ENCODE assay signal across 33 cellular contexts in the genomic region with DNA sequence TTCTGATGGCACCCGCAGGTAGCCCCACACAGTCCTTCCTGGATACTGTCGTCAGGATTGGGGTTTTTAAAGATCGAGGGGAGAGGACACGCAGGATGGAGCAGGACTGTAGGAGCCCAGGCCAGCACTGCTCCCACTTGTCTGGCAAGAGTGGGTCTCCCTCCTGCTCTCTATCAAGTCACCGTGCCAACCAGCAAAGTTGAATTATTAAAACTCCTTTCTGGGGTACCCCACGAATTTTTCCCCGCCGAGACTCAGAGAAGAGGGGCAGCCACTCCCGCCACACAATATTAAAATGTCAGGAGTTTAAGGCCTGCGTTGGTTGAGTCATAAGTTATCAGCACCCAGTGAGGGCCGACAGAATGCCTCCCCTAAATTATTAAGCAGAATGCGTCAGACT. TPM values are rescaled to one million over a fixed set of nuclear protein-coding genes. Genes with fewer than 3 reads are reported as not detected.
DNase-seq lines count a peak whose midpoint lies in the region; ATAC-seq, FAIRE-seq and TF ChIP-seq lines count a peak whose summit lies in the region.
"Had no signal": no experiment of that assay in that cellular context is flagged by ENCODE, and none has a peak within 500 bp of the region (broad histone marks: within the 10 kb centered on the region; RNA-seq: fewer than 3 reads in every experiment).

No MANE protein-coding gene starts in this region.

- H3K36me3 ChIP-seq in lower lobe of right lung (no peaks in the 10 kb centered on the region), sigmoid colon (no peaks in the 10 kb centered on the region), kidney (ENCODE audit: control insufficient read depth in 1 of 2, insufficient read depth in 2 of 2, low read length in 2 of 2) (no peaks in the 10 kb centered on the region)

- POLR2A ChIA-PET in activated CD8-positive, alpha-beta T cell treated with anti-CD3 and anti-CD28 coated beads, Interleukin-2, amount 10 ng/mL, durations not matched to agents 7 days and 5 days (lab: Charles Lee) = no interaction called here

- H3K4me1 ChIP-seq in lower lobe of right lung = no peaks in the 10 kb centered on the region
- H3K4me1 ChIP-seq in sigmoid colon = no peaks in the 10 kb centered on the region
- no peaks in the 10 kb centered on the region for H3K4me1 ChIP-seq in kidney (ENCODE audit: control insufficient read depth in 1 of 2, insufficient read depth in 1 of 2, low read depth in 1 of 2, low read length in 2 of 2)
- H3K4me1 ChIP-seq: Caco-2 had no signal

- TF ChIP-seq EP300 in sigmoid colon (IDR thresholded peaks at IDR 0.05) = no peak

- intact Hi-C loops in CD14-positive monocyte (cut with micrococcal nuclease) = no loop called here
- intact Hi-C loops in lower lobe of right lung (cut with DNase I) = no loop called here
- intact Hi-C loops in sigmoid colon (cut with DNase I) = no loop called here
- intact Hi-C loops in kidney (cut with DNase I) = no loop called here

- TF ChIP-seq CTCF in CD14-positive monocyte (IDR thresholded peaks at IDR 0.05) (no peak), lower lobe of right lung (IDR thresholded peaks at IDR 0.05) (no peak), sigmoid colon (IDR thresholded peaks at IDR 0.05) (no peak), kidney (IDR thresholded peaks at IDR 0.05; ENCODE audit: borderline replicate concordance, extremely low read depth, insufficient read depth) (no peak), coronary artery (IDR thresholded peaks at IDR 0.05) (no peak)

- DNase-seq in CD14-positive monocyte (ENCODE audit: low spot score) = peak; percentile 10
- DNase-seq in ELF-1 (ENCODE audit: low read depth, low spot score) = peak; percentile 0
- peak; percentile 6 for DNase-seq in lower lobe of right lung
- peak; percentile 50 for DNase-seq in sigmoid colon
- no peak for DNase-seq in kidney
- no peak for DNase-seq in activated CD8-positive, alpha-beta T cell treated with anti-CD3 and anti-CD28 coated beads, Interleukin-2, amount 10 ng/mL, durations not matched to agents 7 days and 5 days
- no peak for DNase-seq in coronary artery (ENCODE audit: low spot score)
- DNase-seq: C1 segment of cervical spinal cord; CD8-positive, alpha-beta T cell; DMS79; EL; GF-D8; MV-4-11; NCI-H1105; NCI-H1436 treated with DMSO at 0.1 percent for 48 hours; NCI-H187 treated with DMSO at 0.1 percent for 48 hours; NCI-H2107; NCI-H446; NCI-H524 treated with DMSO at 0.1 percent for 48 hours; NCI-H82; PC-9; Right ventricle myocardium superior; RPMI8226 had no signal

- H3K27ac ChIP-seq in lower lobe of right lung (no peak overlapping the region), sigmoid colon (no peak overlapping the region), kidney (ENCODE audit: low read depth in 2 of 2, low read length in 2 of 2) (no peak overlapping the region), coronary artery (no peak overlapping the region)
- H3K27ac ChIP-seq: PC-9 had no signal

- peaks cover 3% of the 10 kb centered on the region for H3K4me1 Mint-ChIP-seq in CD14-positive monocyte
- no peaks in the 10 kb centered on the region for H3K4me1 Mint-ChIP-seq in activated CD8-positive, alpha-beta T cell treated with anti-CD3 and anti-CD28 coated beads, Interleukin-2, amount 10 ng/mL, durations not matched to agents 7 days and 5 days (ENCODE audit: low read depth)

- H3K36me3 Mint-ChIP-seq in CD14-positive monocyte = no peaks in the 10 kb centered on the region
- no peaks in the 10 kb centered on the region for H3K36me3 Mint-ChIP-seq in activated CD8-positive, alpha-beta T cell treated with anti-CD3 and anti-CD28 coated beads, Interleukin-2, amount 10 ng/mL, durations not matched to agents 7 days and 5 days (ENCODE audit: low read depth)
- H3K36me3 Mint-ChIP-seq: CD8-positive, alpha-beta T cell had no signal

- 84% methylated on average over 12 of the region's 12 CpGs for WGBS in sigmoid colon, 2 donors

- H3K27ac Mint-ChIP-seq in CD14-positive monocyte = no peak overlapping the region
- no peak overlapping the region for H3K27ac Mint-ChIP-seq in activated CD8-positive, alpha-beta T cell treated with anti-CD3 and anti-CD28 coated beads, Interleukin-2, amount 10 ng/mL, durations not matched to agents 7 days and 5 days
- H3K27ac Mint-ChIP-seq: CD8-positive, alpha-beta T cell had no signal

- H3K4me3 Mint-ChIP-seq in CD14-positive monocyte = no peak overlapping the region
- H3K4me3 Mint-ChIP-seq in activated CD8-positive, alpha-beta T cell treated with anti-CD3 and anti-CD28 coated beads, Interleukin-2, amount 10 ng/mL, durations not matched to agents 7 days and 5 days = no peak overlapping the region
- H3K4me3 Mint-ChIP-seq: CD8-positive, alpha-beta T cell had no signal

- no peak overlapping the region for H3K9ac ChIP-seq in kidney (ENCODE audit: low read length in 2 of 2)

- peaks cover 7 to 8% (median 8%) of the 10 kb centered on the region in 3 donors for H3K27me3 Mint-ChIP-seq in CD14-positive monocyte (ENCODE audit: low read depth in 3 of 3)
- H3K27me3 Mint-ChIP-seq in activated CD8-positive, alpha-beta T cell treated with anti-CD3 and anti-CD28 coated beads, Interleukin-2, amount 10 ng/mL, durations not matched to agents 7 days and 5 days (ENCODE audit: low read depth) = peaks cover 5% of the 10 kb centered on the region

- H3K9me3 ChIP-seq in lower lobe of right lung (no peaks in the 10 kb centered on the region), sigmoid colon (no peaks in the 10 kb centered on the region), kidney (ENCODE audit: control insufficient read depth in 1 of 2, low read length in 2 of 2) (no peaks in the 10 kb centered on the region)
- H3K9me3 ChIP-seq: Caco-2 had no signal

- CTCF ChIA-PET in activated CD8-positive, alpha-beta T cell treated with anti-CD3 and anti-CD28 coated beads, Interleukin-2, amount 10 ng/mL, durations not matched to agents 7 days and 5 days (lab: Charles Lee) = interaction anchor here (1.4 kb wide), 2 partner anchors 10 to 60 kb away, joined by 3 to 4 read pairs; a partner anchor contains a TSS

- no peak for TF ChIP-seq POLR2A in sigmoid colon (IDR thresholded peaks at IDR 0.05)

- H3K9me3 Mint-ChIP-seq in CD14-positive monocyte = peaks cover 0 to 2% (median 0%) of the 10 kb centered on the region in 7 donors
- H3K9me3 Mint-ChIP-seq in activated CD8-positive, alpha-beta T cell treated with anti-CD3 and anti-CD28 coated beads, Interleukin-2, amount 10 ng/mL, durations not matched to agents 7 days and 5 days (ENCODE audit: insufficient read depth) = no peaks in the 10 kb centered on the region
- H3K9me3 Mint-ChIP-seq: CD8-positive, alpha-beta T cell had no signal

- ATAC-seq in lower lobe of right lung (no peak), GM19351 (IDR thresholded peaks at IDR 0.05; ENCODE audit: unreplicated experiment) (no peak)
- no peak for ATAC-seq in activated CD8-positive, alpha-beta T cell treated with anti-CD3 and anti-CD28 coated beads, Interleukin-2, amount 10 ng/mL, durations not matched to agents 7 days and 5 days
- ATAC-seq: CD8-positive, alpha-beta T cell; HCT116; K562 had no signal

- FAIRE-seq in kidney (lab: Jason Lieb, UNC) = no peak
- FAIRE-seq: GM12891, H1, K562 had no signal

- H3K4me3 ChIP-seq in lower lobe of right lung (no peak overlapping the region), sigmoid colon (no peak overlapping the region), kidney (ENCODE audit: low read length in 2 of 2) (no peak overlapping the region), coronary artery (no peak overlapping the region)
- H3K4me3 ChIP-seq: K562, PC-9 had no signal

- H3K27me3 ChIP-seq in lower lobe of right lung (ENCODE audit: low read depth) (no peaks in the 10 kb centered on the region), sigmoid colon (no peaks in the 10 kb centered on the region)

RNA-seq across cellular contexts. Expression of a gene that starts 10.1 kb away (rescaled TPM):
- polyA plus RNA-seq in CD14-positive monocyte (not detected), sigmoid colon (under 1 TPM in 1 of 3 donors, not detected in 2; 0.04 TPM), kidney (ENCODE audit: insufficient read depth, low read depth, low replicate concordance) (0.95 TPM)
- total RNA-seq in lower lobe of right lung (not detected), sigmoid colon (1 to 10 TPM in 1 of 4 donors, under 1 TPM in 1, not detected in 2; 0.66 to 1.8 TPM), kidney (not detected)
- total RNA-seq in activated CD8-positive, alpha-beta T cell treated with anti-CD3 and anti-CD28 coated beads, Interleukin-2, amount 10 ng/mL, durations not matched to agents 7 days and 5 days = not detected
- total RNA-seq: A673; Caco-2; CD8-positive, alpha-beta T cell; H1; K562; LHCN-M2; MCF 10A; PC-9; SK-MEL-5 had no signal
- polyA plus RNA-seq: K562 had no signal

Comparison
In these comparisons a context has a peak if more than half of its experiments do, and no peak if none do; other contexts are left out.
1. DNase-seq: peak in CD14-positive monocyte (single experiment), ELF-1 (single experiment), lower lobe of right lung (single experiment) and sigmoid colon (single experiment); none in kidney (single experiment), activated CD8-positive, alpha-beta T cell treated with anti-CD3 and anti-CD28 coated beads, Interleukin-2, amount 10 ng/mL, durations not matched to agents 7 days and 5 days (single experiment) and coronary artery (single experiment).